9 cellular contexts compared by ENCODE assay signal in the genomic region with DNA sequence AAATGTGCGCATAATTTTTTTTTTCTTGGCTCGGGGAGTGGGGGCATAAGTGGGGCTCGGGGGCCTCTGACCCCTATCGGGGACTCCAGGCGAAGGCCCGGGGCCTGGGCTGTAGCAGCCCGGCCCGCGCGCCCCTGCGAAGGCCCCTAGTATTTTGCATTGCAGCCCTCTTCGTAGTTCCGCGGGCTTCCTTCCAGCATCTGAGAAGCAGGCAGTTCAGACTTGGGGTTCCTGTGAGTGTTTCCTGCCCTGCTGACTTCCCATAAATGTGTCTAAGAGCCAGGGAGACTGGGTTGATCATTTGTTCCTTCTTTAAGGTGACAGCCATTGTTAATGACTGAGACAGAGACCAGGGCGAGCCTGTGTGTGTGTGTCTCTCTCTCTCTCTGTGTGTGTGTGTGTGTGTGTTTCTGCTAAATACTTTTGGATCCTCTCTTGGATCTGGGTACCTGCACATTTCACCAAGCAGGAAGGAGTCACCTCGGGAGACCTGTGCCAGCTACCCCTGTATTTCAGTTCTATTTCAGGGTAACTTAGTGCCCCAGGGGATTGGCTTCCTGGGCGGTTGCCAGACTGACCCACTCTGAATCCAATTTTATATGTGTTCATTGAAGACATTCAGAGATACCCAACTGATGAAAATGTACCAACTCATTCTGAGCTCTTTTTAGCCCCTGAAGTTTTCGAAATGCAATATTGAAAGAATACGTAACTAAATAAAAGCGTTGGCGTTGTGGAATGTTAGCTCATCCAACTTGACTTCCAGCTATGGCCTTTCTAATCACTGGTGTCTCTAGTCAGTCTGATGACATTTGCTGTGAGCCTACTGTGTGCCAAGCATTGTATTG. TPM values are rescaled to one million over a fixed set of nuclear protein-coding genes. Genes with fewer than 3 reads are reported as not detected.
DNase-seq lines count a peak whose midpoint lies in the region; ATAC-seq, FAIRE-seq and TF ChIP-seq lines count a peak whose summit lies in the region.
"Had no signal": no experiment of that assay in that cellular context is flagged by ENCODE, and none has a peak within 500 bp of the region (broad histone marks: within the 10 kb centered on the region; RNA-seq: fewer than 3 reads in every experiment).

No MANE protein-coding gene starts in this region.

- 0 out of 2 replicates have a peak overlapping the region, but pooled peaks have one; percentile 46 for H2BK12ac ChIP-seq in H1 (ENCODE audit: low read depth, low read length)

- DNase-seq in DMS 273 (lab: John Stamatoyannopoulos, UW; ENCODE audit: unreplicated experiment), result peak; percentile 35
- no peak for DNase-seq in DMS 273 treated with DMSO at 0.1 percent for 48 hours (lab: John Stamatoyannopoulos, UW)
- peak; percentile 28 for DNase-seq in Jurkat, Clone E6-1 (ENCODE audit: low read depth, low spot score)
- peak; percentile 35 for DNase-seq in activated CD4-positive, alpha-beta T cell treated with anti-CD3 and anti-CD28 coated beads for 48 hours
- peak in 1 of 2 experiments; percentile 62 for DNase-seq in H1 (ENCODE audit: low read depth in 1 of 2, low spot score in 2 of 2)
- peak; percentile 42 to 60 for DNase-seq in lung microvascular endothelial cell (ENCODE audit: low read depth in 2 of 2)
- DNase-seq in stimulated activated naive CD8-positive, alpha-beta T cell treated with anti-CD3 and anti-CD28 coated beads, Interleukin-15, Interleukin-2, amounts not matched to agents 100 U/mL and 50 U/mL, for 24 hours, result peak; percentile 27

- H3K27me3 ChIP-seq in H1 (replicated peaks in 1 of 4; ENCODE audit: control insufficient read depth in 3 of 4, extremely low read depth in 1 of 4, insufficient read depth in 3 of 4, low read length in 3 of 4), result no peaks in the 10 kb centered on the region

- H2AFZ ChIP-seq in H1 (ENCODE audit: low read length), result 0 out of 2 replicates have a peak overlapping the region, but pooled peaks have one; percentile 26

- H3K9ac ChIP-seq in H1 (replicated peaks in 1 of 4; ENCODE audit: extremely low read depth in 1 of 4, low read depth in 3 of 4, low read length in 3 of 4), result peak overlapping the region; percentile 64 to 83 (median 77)

- peak overlapping the region; percentile 59 for H3K4me3 ChIP-seq in Jurkat, Clone E6-1 (ENCODE audit: low read length)
- peak overlapping the region; percentile 61 to 91 (median 65) for H3K4me3 ChIP-seq in H1 (ENCODE audit: extremely low read depth in 1 of 4, insufficient read depth in 2 of 4, low read depth in 3 of 4, low read length in 4 of 4)

- no peak for FAIRE-seq in H1 (lab: Jason Lieb, UNC)
- FAIRE-seq: A204.1 had no signal

- H3K23ac ChIP-seq in H1 (ENCODE audit: insufficient read length), result no peak overlapping the region

- no peak overlapping the region for H3K56ac ChIP-seq in H1 (replicated peaks; ENCODE audit: insufficient read length, low read depth, low read length)

- POLR2A ChIA-PET in H1 (lab: Charles Lee; ENCODE audit: partially characterized antibody), result interaction anchor here (0.8 to 1.3 kb wide), 3 partner anchors 12 to 47 kb away, joined by 3 to 5 read pairs (median 3); no protein-coding TSS in a partner anchor

- peak overlapping the region; percentile 36; the same call in 1 of the 2 replicates for H3K18ac ChIP-seq in H1 (ENCODE audit: extremely low read depth, low read length)

- ATAC-seq in GM21737 (IDR thresholded peaks at IDR 0.05; ENCODE audit: unreplicated experiment), result peak; percentile 49
- ATAC-seq in stimulated activated naive CD8-positive, alpha-beta T cell treated with anti-CD3 and anti-CD28 coated beads, Interleukin-15, Interleukin-2, amounts not matched to agents 100 U/mL and 50 U/mL, for 24 hours, result peak; percentile 37

- H2BK15ac ChIP-seq in H1 (ENCODE audit: low read length), result no peak overlapping the region

- H3K14ac ChIP-seq in H1 (ENCODE audit: insufficient read length), result no peak overlapping the region

- TF ChIP-seq RAD21 in H1 (IDR thresholded peaks at IDR 0.05 in 1 of 2, conservative IDR thresholded peaks at IDR 0.05 in 1 of 2; ENCODE audit: low read depth in 2 of 2, low read length in 2 of 2), result no peak

- H4K91ac ChIP-seq in H1 (replicated peaks; ENCODE audit: insufficient read length, low read length), result no peak overlapping the region

- H3K79me2 ChIP-seq in H1 (ENCODE audit: control insufficient read depth in 1 of 2, insufficient read depth in 2 of 2, low read length in 2 of 2), result no peaks in the 10 kb centered on the region; a peak in 2 of 4 replicates

- H3K4me2 ChIP-seq in H1 (ENCODE audit: insufficient read depth in 1 of 2, low read depth in 2 of 2, low read length in 2 of 2), result peak overlapping the region; percentile 79 to 91

- H4K8ac ChIP-seq in H1 (ENCODE audit: extremely low read depth, insufficient read depth, low read length), result peak overlapping the region; percentile 74; the same call in 1 of the 2 replicates

- 0 out of 2 replicates have a peak overlapping the region, but pooled peaks have one; percentile 46 for H2BK5ac ChIP-seq in H1 (ENCODE audit: low read depth, low read length)

- peaks cover 4% of the 10 kb centered on the region; the same call in 1 of the 2 replicates for H3K23me2 ChIP-seq in H1 (ENCODE audit: low read depth, low read length)

- no peak for TF ChIP-seq CTCF in H1 (IDR thresholded peaks at IDR 0.05; ENCODE audit: control extremely low read depth in 1 of 3, insufficient read depth in 1 of 3, low read depth in 1 of 3, low read length in 3 of 3)

- H3K4me1 ChIP-seq in H1 (replicated peaks in 1 of 4; ENCODE audit: control insufficient read depth in 3 of 4, insufficient read depth in 4 of 4, low read length in 3 of 4), result peaks cover 2 to 14% (median 9%) of the 10 kb centered on the region in 4 experiments; a peak in 5 of 7 replicates

- H3K9me3 ChIP-seq in H1 (ENCODE audit: insufficient read depth in 2 of 2, low read depth in 1 of 2, low read length in 1 of 2), result no peaks in the 10 kb centered on the region

- WGBS in H1 (ENCODE audit: extremely low coverage in 1 of 2, insufficient coverage in 1 of 2, insufficient read length in 1 of 2, insufficient replicate concordance in 2 of 2, low coverage in 1 of 2, low lambda C conversion rate in 2 of 2, missing lambda C conversion rate in 1 of 2), 2 experiments, result 38% methylated on average over 14 of the region's 21 CpGs; no CpG with 5 or more reads in 1 of the 2 experiments

- H3K79me1 ChIP-seq in H1 (ENCODE audit: low read depth, low read length), result no peaks in the 10 kb centered on the region

- no peak for TF ChIP-seq POLR2A in H1 (IDR thresholded peaks at IDR 0.05; ENCODE audit: control extremely low read depth in 1 of 2, low read depth in 2 of 2, low read length in 2 of 2)

- no peaks in the 10 kb centered on the region for H4K20me1 ChIP-seq in H1 (replicated peaks in 1 of 2; ENCODE audit: control insufficient read depth in 1 of 2, insufficient read depth in 2 of 2, low read length in 2 of 2)

- no peak overlapping the region for H2BK120ac ChIP-seq in H1 (replicated peaks; ENCODE audit: low read depth, low read length)

- H2BK20ac ChIP-seq in H1 (ENCODE audit: low read length), result no peak overlapping the region

- no peaks in the 10 kb centered on the region; a peak in 1 of 8 replicates for H3K36me3 ChIP-seq in H1 (ENCODE audit: control insufficient read depth in 2 of 4, insufficient read depth in 4 of 4, low read length in 3 of 4)

- peak overlapping the region; percentile 84 for H3K27ac ChIP-seq in H1 (ENCODE audit: low read depth, low read length)

- H4K5ac ChIP-seq in H1 (ENCODE audit: insufficient read length, low read depth, low read length), result peak overlapping the region; percentile 31

- no peak overlapping the region for H2AK5ac ChIP-seq in H1 (ENCODE audit: low read depth, low read length)

- no peak for TF ChIP-seq EP300 in H1 (IDR thresholded peaks at IDR 0.05; ENCODE audit: borderline replicate concordance in 1 of 2, low read depth in 2 of 2, low read length in 2 of 2)

- CTCF ChIA-PET in H1 (lab: Charles Lee; ENCODE audit: partially characterized antibody), result interaction anchor here (0.7 to 1.4 kb wide), 6 partner anchors 9 to 354 kb away, joined by 3 read pairs; no protein-coding TSS in a partner anchor

- H3K4ac ChIP-seq in H1 (replicated peaks; ENCODE audit: insufficient read length, low read depth, low read length), result no peak overlapping the region

TF ChIP-seq in H1, 55 proteins besides CTCF, POLR2A, EP300 and RAD21:
- TF ChIP-seq ASH2L (IDR thresholded peaks at IDR 0.05; ENCODE audit: low read length), result peak; percentile 1
- no peak for TF ChIP-seq GABPA (IDR thresholded peaks at IDR 0.05; ENCODE audit: borderline replicate concordance, insufficient read depth, low read length)

RNA-seq across cellular contexts. Expression of a gene that starts 0.8 kb away (rescaled TPM):
- polyA plus RNA-seq in Jurkat, Clone E6-1 (2012; ENCODE audit: insufficient read depth, insufficient read length), result 37.9 TPM
- total RNA-seq in H1 (2021; fragmentation: NEBNext Ultra II Directional; extraction: Animal tissue kit (Norgen Biotek cat#: 25700)), result 9.6 and 11.0 TPM in 2 replicates
- polyA plus RNA-seq in H1 (2011; rRNA removed), result 11.6 and 13.9 TPM in 2 replicates
- 12.1 TPM for polyA plus RNA-seq in H1 (2011; cell fraction: cytosol; rRNA removed)
- 11.7 TPM for polyA plus RNA-seq in H1 (2011; cell fraction: nucleus; rRNA removed)
- 15.3 to 18.6 TPM (median 16.3 TPM) in 4 replicates for polyA plus RNA-seq in H1 (2012, experiment 1 of 2)
- 7.8 TPM for polyA plus RNA-seq in H1 (2012, experiment 2 of 2)
- polyA plus RNA-seq in H1 (2013, experiment 1 of 2), result 6.0 TPM
- polyA plus RNA-seq in H1 (2013, experiment 2 of 2), result 5.0 TPM
- 9.6 and 13.4 TPM in 2 replicates for polyA minus RNA-seq in H1 (2011; rRNA and poly(A)+ RNA removed)
- polyA minus RNA-seq in H1 (2011; cell fraction: cytosol; rRNA and poly(A)+ RNA removed), result 1.6 TPM
- 5.8 TPM for polyA minus RNA-seq in H1 (2011; cell fraction: nucleus; rRNA and poly(A)+ RNA removed)
- total RNA-seq in lung microvascular endothelial cell, result 9.2 and 10.3 TPM in 2 replicates
